In the genomic region with DNA sequence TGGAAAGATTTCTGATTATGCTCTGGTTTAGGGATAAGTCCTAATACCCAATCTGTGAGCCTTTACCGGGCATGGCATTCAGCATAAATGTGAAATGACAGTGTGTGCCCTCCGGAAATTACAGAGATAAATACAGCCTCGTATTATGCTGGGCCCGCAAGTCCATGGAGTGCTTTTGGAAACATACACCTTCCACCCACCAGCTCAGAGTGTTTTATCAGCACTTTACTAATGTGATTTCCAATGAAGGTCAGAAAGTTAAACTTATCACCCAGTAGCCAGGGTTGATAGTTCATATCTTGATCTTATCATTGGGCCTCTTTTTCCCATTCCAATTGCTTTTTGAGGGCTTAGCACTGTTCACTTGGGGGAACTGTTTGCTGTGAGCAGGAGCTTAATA, we compare ENCODE assay signal across 20 cellular contexts.
A peak's percentile ranks its signal among the peaks of the same experiment; 100 is the strongest.
DNase-seq lines count a peak whose midpoint lies in the region; ATAC-seq, FAIRE-seq and TF ChIP-seq lines count a peak whose summit lies in the region.
"Had no signal": no experiment of that assay in that cellular context is flagged by ENCODE, and none has a peak within 500 bp of the region (broad histone marks: within the 10 kb centered on the region; RNA-seq: fewer than 3 reads in every experiment).

No MANE protein-coding gene starts in this region.

- peak overlapping the region; percentile 42 for H3K27ac ChIP-seq in HUES48 (ENCODE audit: low read depth, low read length)
- H3K27ac ChIP-seq in H1 (ENCODE audit: low read depth, low read length): no peak overlapping the region
- H3K27ac ChIP-seq in iPS-20b (ENCODE audit: low read length): no peak overlapping the region
- H3K27ac ChIP-seq: BLaER1 treated with 17β-estradiol and CSF1 and Interleukin-3, amounts not matched to agents 10 nM and 100 nM had no signal

- H2BK120ac ChIP-seq in H1 (replicated peaks; ENCODE audit: low read depth, low read length): no peak overlapping the region

- FAIRE-seq in H1 (lab: Jason Lieb, UNC): no peak
- FAIRE-seq: G401.6, GM12891, GM19239, H54 had no signal

- H2BK20ac ChIP-seq in H1 (ENCODE audit: low read length): no peak overlapping the region

- no peak overlapping the region; the same call in 1 of the 2 replicates for H3K4me3 ChIP-seq in HUES48 (ENCODE audit: low read depth, low read length)
- no peak overlapping the region for H3K4me3 ChIP-seq in H1 (ENCODE audit: extremely low read depth in 1 of 4, insufficient read depth in 2 of 4, low read depth in 3 of 4, low read length in 4 of 4)
- peak overlapping the region; percentile 13; the same call in 1 of the 2 replicates for H3K4me3 ChIP-seq in iPS-20b (ENCODE audit: low read length)
- H3K4me3 ChIP-seq: BLaER1 treated with 17β-estradiol and CSF1 and Interleukin-3, amounts not matched to agents 10 nM and 100 nM had no signal

- no peak overlapping the region for H4K91ac ChIP-seq in H1 (replicated peaks; ENCODE audit: insufficient read length, low read length)

- H3K23me2 ChIP-seq in H1 (ENCODE audit: low read depth, low read length): no peaks in the 10 kb centered on the region

- no peaks in the 10 kb centered on the region for H3K27me3 ChIP-seq in HUES48 (ENCODE audit: control insufficient read depth, insufficient read depth, low read length)
- no peaks in the 10 kb centered on the region for H3K27me3 ChIP-seq in H1 (replicated peaks in 1 of 4; ENCODE audit: control insufficient read depth in 3 of 4, extremely low read depth in 1 of 4, insufficient read depth in 3 of 4, low read length in 3 of 4)
- H3K27me3 ChIP-seq in iPS-20b (ENCODE audit: insufficient read depth, low read length): no peaks in the 10 kb centered on the region
- H3K27me3 ChIP-seq: BLaER1 treated with 17β-estradiol and CSF1 and Interleukin-3, amounts not matched to agents 10 nM and 100 nM had no signal

- ATAC-seq in Right ventricle myocardium superior (ENCODE audit: poor library complexity) (peak; percentile 51), Right ventricle myocardium inferior (no peak)
- ATAC-seq: CD8-positive, alpha-beta T cell had no signal

- H2BK15ac ChIP-seq in H1 (ENCODE audit: low read length): no peak overlapping the region

- H3K4me1 ChIP-seq in HUES48 (ENCODE audit: control insufficient read depth, insufficient read depth, low read length): peaks cover 26% of the 10 kb centered on the region
- peaks cover 0 to 15% (median 8%) of the 10 kb centered on the region in 4 experiments; a peak in 4 of 7 replicates for H3K4me1 ChIP-seq in H1 (replicated peaks in 1 of 4; ENCODE audit: control insufficient read depth in 3 of 4, insufficient read depth in 4 of 4, low read length in 3 of 4)
- H3K4me1 ChIP-seq in iPS-20b (ENCODE audit: insufficient read depth, low read length): peaks cover 17% of the 10 kb centered on the region; the same call in 1 of the 2 replicates
- H3K4me1 ChIP-seq: BLaER1 treated with 17β-estradiol and CSF1 and Interleukin-3, amounts not matched to agents 10 nM and 100 nM had no signal

- no peak for DNase-seq in Right ventricle myocardium superior
- DNase-seq in Right ventricle myocardium inferior (ENCODE audit: missing footprints): no peak
- no peak for DNase-seq in H1 (ENCODE audit: low read depth in 1 of 2, low spot score in 2 of 2)
- DNase-seq in Calu3: no peak
- DNase-seq in mesenteric fat pad (ENCODE audit: low spot score): no peak
- DNase-seq in activated T-cell treated with anti-CD3 and anti-CD28 coated beads, Interleukin-2, amount 50 U/mL, for 48 hours: no peak
- DNase-seq: CD8-positive, alpha-beta T cell; DMS 273 treated with DMSO at 0.1 percent for 48 hours; DMS53; DND-41; EL; HCEC 1CT had no signal

- H3K4me2 ChIP-seq in H1 (ENCODE audit: insufficient read depth in 1 of 2, low read depth in 2 of 2, low read length in 2 of 2): peak overlapping the region; percentile 18 to 44; a peak in 3 of 4 replicates
- H3K4me2 ChIP-seq: BLaER1 treated with 17β-estradiol and CSF1 and Interleukin-3, amounts not matched to agents 10 nM and 100 nM had no signal

- H4K20me1 ChIP-seq in H1 (replicated peaks in 1 of 2; ENCODE audit: control insufficient read depth in 1 of 2, insufficient read depth in 2 of 2, low read length in 2 of 2): no peaks in the 10 kb centered on the region
- H4K20me1 ChIP-seq: BLaER1 treated with 17β-estradiol and CSF1 and Interleukin-3, amounts not matched to agents 10 nM and 100 nM had no signal

- 79% methylated on average over 4 of the region's 4 CpGs; no CpG with 5 or more reads in 1 of the 2 experiments for WGBS in H1 (ENCODE audit: extremely low coverage in 1 of 2, insufficient coverage in 1 of 2, insufficient read length in 1 of 2, insufficient replicate concordance in 2 of 2, low coverage in 1 of 2, low lambda C conversion rate in 2 of 2, missing lambda C conversion rate in 1 of 2), 2 experiments

- H3K27me3 Mint-ChIP-seq in Calu3 (ENCODE audit: unreplicated experiment): no peaks in the 10 kb centered on the region

- POLR2A ChIA-PET in H1 (lab: Charles Lee; ENCODE audit: partially characterized antibody): no interaction called here

- H3K9me3 Mint-ChIP-seq in Calu3 (ENCODE audit: low read depth, unreplicated experiment): no peaks in the 10 kb centered on the region
- H3K9me3 Mint-ChIP-seq: CD8-positive, alpha-beta T cell had no signal

- no peaks in the 10 kb centered on the region for H3K4me1 Mint-ChIP-seq in Calu3 (ENCODE audit: low read depth, unreplicated experiment)
- H3K4me1 Mint-ChIP-seq: B cell had no signal

- no peaks in the 10 kb centered on the region for H3K36me3 Mint-ChIP-seq in Calu3 (ENCODE audit: insufficient read depth, unreplicated experiment)
- H3K36me3 Mint-ChIP-seq: CD8-positive, alpha-beta T cell had no signal

- H4K5ac ChIP-seq in H1 (ENCODE audit: insufficient read length, low read depth, low read length): no peak overlapping the region

- H3K4ac ChIP-seq in H1 (replicated peaks; ENCODE audit: insufficient read length, low read depth, low read length): no peak overlapping the region

- no peak for TF ChIP-seq POLR2A in H1 (IDR thresholded peaks at IDR 0.05; ENCODE audit: control extremely low read depth in 1 of 2, low read depth in 2 of 2, low read length in 2 of 2)

- H3K36me3 ChIP-seq in HUES48 (ENCODE audit: control insufficient read depth, insufficient read depth, low read length) (no peaks in the 10 kb centered on the region), H1 (ENCODE audit: control insufficient read depth in 2 of 4, insufficient read depth in 4 of 4, low read length in 3 of 4) (peaks cover 0 to 3% (median 0%) of the 10 kb centered on the region in 4 experiments; a peak in 1 of 8 replicates), iPS-20b (ENCODE audit: insufficient read depth, low read depth, low read length) (no peaks in the 10 kb centered on the region)
- H3K36me3 ChIP-seq: BLaER1 treated with 17β-estradiol and CSF1 and Interleukin-3, amounts not matched to agents 10 nM and 100 nM had no signal

- H3K27ac Mint-ChIP-seq in Calu3 (ENCODE audit: unreplicated experiment): no peak overlapping the region
- H3K27ac Mint-ChIP-seq: B cell; CD8-positive, alpha-beta T cell had no signal

- H2BK5ac ChIP-seq in H1 (ENCODE audit: low read depth, low read length): no peak overlapping the region

- H4K8ac ChIP-seq in H1 (ENCODE audit: extremely low read depth, insufficient read depth, low read length): no peak overlapping the region

- no peak overlapping the region for H3K4me3 Mint-ChIP-seq in Calu3 (ENCODE audit: low read depth, unreplicated experiment)
- H3K4me3 Mint-ChIP-seq: B cell; CD8-positive, alpha-beta T cell had no signal

- BruUV-seq in Calu3 (replicated peaks; lab: Mats Ljungman, UMichigan): no TSS peak

- H2AFZ ChIP-seq in H1 (ENCODE audit: low read length): no peak overlapping the region

- no peak overlapping the region for H2BK12ac ChIP-seq in H1 (ENCODE audit: low read depth, low read length)

- no peaks in the 10 kb centered on the region for H3K79me1 ChIP-seq in H1 (ENCODE audit: low read depth, low read length)

- TF ChIP-seq EP300 in H1 (IDR thresholded peaks at IDR 0.05; ENCODE audit: borderline replicate concordance in 1 of 2, low read depth in 2 of 2, low read length in 2 of 2): no peak

- H3K79me2 ChIP-seq in H1 (ENCODE audit: control insufficient read depth in 1 of 2, insufficient read depth in 2 of 2, low read length in 2 of 2): no peaks in the 10 kb centered on the region

- H3K23ac ChIP-seq in H1 (ENCODE audit: insufficient read length): no peak overlapping the region

- no peak overlapping the region for H3K18ac ChIP-seq in H1 (ENCODE audit: extremely low read depth, low read length)

- CTCF ChIA-PET in H1 (lab: Charles Lee; ENCODE audit: partially characterized antibody): no interaction called here
- CTCF ChIA-PET in Calu3 (lab: Charles Lee): no interaction called here

- TF ChIP-seq CTCF in H1 (IDR thresholded peaks at IDR 0.05; ENCODE audit: control extremely low read depth in 1 of 3, insufficient read depth in 1 of 3, low read depth in 1 of 3, low read length in 3 of 3): no peak
- TF ChIP-seq CTCF in Calu3 (IDR thresholded peaks at IDR 0.05; ENCODE audit: unreplicated experiment): no peak

- H3K56ac ChIP-seq in H1 (replicated peaks; ENCODE audit: insufficient read length, low read depth, low read length): no peak overlapping the region

- H3K9ac ChIP-seq in HUES48 (ENCODE audit: low read depth, low read length): no peak overlapping the region
- no peak overlapping the region for H3K9ac ChIP-seq in H1 (replicated peaks in 1 of 4; ENCODE audit: extremely low read depth in 1 of 4, low read depth in 3 of 4, low read length in 3 of 4)
- no peak overlapping the region for H3K9ac ChIP-seq in iPS-20b (ENCODE audit: low read depth, low read length)
- H3K9ac ChIP-seq: BLaER1 treated with 17β-estradiol and CSF1 and Interleukin-3, amounts not matched to agents 10 nM and 100 nM had no signal

- intact Hi-C loops in Right ventricle myocardium superior (cut with DNase I) (no loop called here), Right ventricle myocardium inferior (cut with DNase I) (no loop called here), Calu3 (cut with micrococcal nuclease; ENCODE audit: unreplicated experiment) (no loop called here)

- TF ChIP-seq RAD21 in H1 (IDR thresholded peaks at IDR 0.05 in 1 of 2, conservative IDR thresholded peaks at IDR 0.05 in 1 of 2; ENCODE audit: low read depth in 2 of 2, low read length in 2 of 2): no peak

- no peak overlapping the region for H2AK5ac ChIP-seq in H1 (ENCODE audit: low read depth, low read length)

- H3K9me3 ChIP-seq in HUES48 (ENCODE audit: control insufficient read depth, insufficient read depth, low read length) (no peaks in the 10 kb centered on the region), H1 (ENCODE audit: insufficient read depth in 2 of 2, low read depth in 1 of 2, low read length in 1 of 2) (no peaks in the 10 kb centered on the region), iPS-20b (ENCODE audit: insufficient read depth, low read depth, low read length) (no peaks in the 10 kb centered on the region)
- H3K9me3 ChIP-seq: BLaER1 treated with 17β-estradiol and CSF1 and Interleukin-3, amounts not matched to agents 10 nM and 100 nM had no signal

- H3K14ac ChIP-seq in H1 (ENCODE audit: insufficient read length): no peak overlapping the region

TF ChIP-seq in H1, 55 proteins besides CTCF, POLR2A, EP300 and RAD21 (continues in another document):
- TF ChIP-seq MAFK (IDR thresholded peaks at IDR 0.05; ENCODE audit: low read depth, low read length) (no peak), SP4 (IDR thresholded peaks at IDR 0.05; ENCODE audit: low read length) (no peak), SP2 (IDR thresholded peaks at IDR 0.05; ENCODE audit: low read length) (no peak), TEAD4 (IDR thresholded peaks at IDR 0.05; ENCODE audit: low read depth, low read length) (no peak)
